ENCODE assay signal across 3 cellular contexts in genomic region chr2:97985998-97986397, GRCh38.
A peak's percentile ranks its signal among the peaks of the same experiment; 100 is the strongest.
TF ChIP-seq lines count a peak whose summit lies in the region.

No MANE protein-coding gene starts in this region.

TF ChIP-seq in IMR-90, 13 proteins besides CTCF, POLR2A, EP300 and RAD21:
- TF ChIP-seq MAFK (IDR thresholded peaks at IDR 0.05; ENCODE audit: low read depth, low read length) (no peak), ELK1 (IDR thresholded peaks at IDR 0.05; ENCODE audit: borderline replicate concordance, low read depth, low read length) (no peak), MXI1 (IDR thresholded peaks at IDR 0.05; ENCODE audit: borderline replicate concordance, low read depth, low read length) (no peak), USF2 (IDR thresholded peaks at IDR 0.05; ENCODE audit: low read depth, low read length) (no peak), SMC3 (IDR thresholded peaks at IDR 0.05; ENCODE audit: low read depth, low read length) (no peak), CHD1 (IDR thresholded peaks at IDR 0.05; ENCODE audit: low read depth, low read length) (no peak), BHLHE40 (IDR thresholded peaks at IDR 0.05; ENCODE audit: low read depth, low read length) (no peak), FOS (IDR thresholded peaks at IDR 0.05; ENCODE audit: low read depth, low read length) (no peak), NFE2L2 (IDR thresholded peaks at IDR 0.05; ENCODE audit: low read depth, low read length) (no peak), MAZ (IDR thresholded peaks at IDR 0.05; ENCODE audit: borderline replicate concordance, low read depth, low read length) (no peak), CEBPB (IDR thresholded peaks at IDR 0.05; ENCODE audit: low read depth, low read length) (no peak), RFX5 (IDR thresholded peaks at IDR 0.05; ENCODE audit: low read depth, low read length) (no peak)

TF ChIP-seq in GM12878, 131 proteins besides CTCF, POLR2A, EP300 and RAD21:
- TF ChIP-seq POLR2AphosphoS2 (IDR thresholded peaks at IDR 0.05; ENCODE audit: low read depth, low read length), result no peak
- peak; percentile 59; the same call in 1 of the 2 replicates for TF ChIP-seq ZBTB40 (IDR thresholded peaks at IDR 0.05; ENCODE audit: borderline replicate concordance)

TF ChIP-seq in endothelial cell of umbilical vein, 7 proteins besides CTCF, POLR2A, EP300 and RAD21:
- TF ChIP-seq FOS (IDR thresholded peaks at IDR 0.05; ENCODE audit: borderline replicate concordance, insufficient read depth, low read length), result peak; percentile 51
- no peak for TF ChIP-seq MYC (IDR thresholded peaks at IDR 0.05; ENCODE audit: low read depth, low read length)
TF ChIP-seq in endothelial cell of umbilical vein: peak in this region for 1.
